In the genomic region with DNA sequence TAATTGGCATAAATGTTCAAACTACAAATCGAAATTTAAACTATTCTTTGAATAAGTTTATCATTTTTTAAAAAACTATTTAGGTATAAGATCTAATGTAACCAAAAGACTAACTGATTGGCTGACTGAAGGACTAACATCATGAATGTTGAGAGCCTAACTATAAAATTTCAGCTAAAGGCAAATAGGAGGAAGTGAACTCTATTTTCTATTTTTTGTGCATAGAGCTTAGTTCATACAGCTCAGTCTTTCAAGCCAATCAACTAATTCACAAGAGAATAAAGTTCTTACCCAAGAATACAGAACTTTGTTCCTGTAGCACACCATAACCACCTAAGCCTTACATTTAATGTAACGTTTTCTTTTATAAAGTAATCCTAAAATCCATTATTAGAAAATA, we compare ENCODE assay signal across 22 cellular contexts. TPM values are rescaled to one million over a fixed set of nuclear protein-coding genes. Genes with fewer than 3 reads are reported as not detected.
A peak's percentile ranks its signal among the peaks of the same experiment; 100 is the strongest.
DNase-seq lines count a peak whose midpoint lies in the region; ATAC-seq and FAIRE-seq lines count a peak whose summit lies in the region.
"Had no signal": no experiment of that assay in that cellular context is flagged by ENCODE, and none has a peak within 500 bp of the region (broad histone marks: within the 10 kb centered on the region; RNA-seq: fewer than 3 reads in every experiment).

No MANE protein-coding gene starts in this region.

- FAIRE-seq in islet of Langerhans (lab: Jason Lieb, UNC): peak; percentile 76
- FAIRE-seq: A549, GM18507, RCC 7860 had no signal

- ATAC-seq in Right ventricle myocardium superior (ENCODE audit: poor library complexity) (no peak), GM21447 (IDR thresholded peaks at IDR 0.05; ENCODE audit: unreplicated experiment) (no peak)
- ATAC-seq: A549, Right ventricle myocardium inferior had no signal

- intact Hi-C loops in Right ventricle myocardium superior (cut with DNase I): no loop called here

- DNase-seq in NOMO-1 treated with DMSO at 0.1 percent for 48 hours (lab: John Stamatoyannopoulos, UW; ENCODE audit: unreplicated experiment) (peak; percentile 26), NOMO-1 treated with dmso at 0.1 percent for 144 hours (lab: John Stamatoyannopoulos, UW; ENCODE audit: unreplicated experiment) (no peak), OCI-M1 (lab: John Stamatoyannopoulos, UW) (peak; percentile 66), Right ventricle myocardium superior (no peak)
- DNase-seq in activated effector memory CD4-positive, alpha-beta T cell treated with Interleukin-2 at 50 U/mL for 16 hours: no peak
- DNase-seq: CD4-positive, CD25-positive, alpha-beta regulatory T cell; COR-L47; GOT3; HCEC 1CT; KG1; NCI-H1048; NCI-H1436 treated with DMSO at 0.1 percent for 48 hours; NCI-H1930; NCI-H510A; NK-92 treated with Interleukin-12 subunit alpha and Interleukin-12 subunit beta, amount 100 ng/mL, for 24 hours; T-helper 2 cell had no signal

RNA-seq across cellular contexts. Expression of gene STXBP5, which starts 46.3 kb away (rescaled TPM):
- 13.0 TPM for total RNA-seq in Right ventricle myocardium superior

Comparison
In these comparisons a context has a peak if more than half of its experiments do, and no peak if none do; other contexts are left out.
1. DNase-seq: peak in NOMO-1 treated with DMSO at 0.1 percent for 48 hours (single experiment) and OCI-M1 (single experiment); none in NOMO-1 treated with dmso at 0.1 percent for 144 hours (single experiment), activated effector memory CD4-positive, alpha-beta T cell treated with Interleukin-2 at 50 U/mL for 16 hours (single experiment) and Right ventricle myocardium superior (single experiment).